ENCODE assay signal across 2 cellular contexts in the genomic region with DNA sequence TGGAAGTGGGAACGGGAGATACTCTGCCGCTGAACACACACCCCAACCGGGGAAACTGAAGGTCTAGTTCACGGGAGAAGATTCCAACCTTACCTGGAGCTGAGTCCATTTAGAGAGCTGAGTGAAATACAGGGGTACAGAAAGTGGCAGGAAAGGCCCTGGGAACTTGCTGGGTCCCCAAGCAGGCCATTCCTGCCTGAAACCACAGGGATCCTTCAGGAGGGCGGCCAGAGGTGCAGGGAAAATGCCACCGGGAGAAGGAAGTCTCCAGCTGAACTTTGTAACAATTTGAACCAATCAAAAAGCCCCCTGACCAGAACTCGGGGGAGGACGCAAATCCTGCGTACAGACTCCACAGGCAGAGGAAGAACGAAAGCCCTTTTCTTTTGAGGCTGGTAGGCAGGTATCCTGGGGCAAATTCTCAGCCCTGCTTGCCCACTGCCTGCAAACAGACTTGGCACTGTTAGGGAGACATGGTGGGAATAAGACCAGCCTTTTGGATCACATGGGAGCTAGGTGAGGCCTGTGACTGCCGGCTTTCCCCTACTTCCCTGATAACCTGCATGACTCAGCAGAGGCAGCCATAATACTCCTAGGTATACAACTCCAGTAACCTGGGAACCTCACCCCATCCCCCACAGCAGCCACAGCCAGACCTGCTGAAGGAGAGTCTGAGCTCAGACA.
TF ChIP-seq lines count a peak whose summit lies in the region.

No MANE protein-coding gene starts in this region.

TF ChIP-seq in HepG2, 621 proteins besides CTCF, POLR2A, EP300 and RAD21:
- TF ChIP-seq RCOR2 (CRISPR knock-in tag; IDR thresholded peaks at IDR 0.05) (no peak), ZBTB42 (CRISPR knock-in tag; IDR thresholded peaks at IDR 0.05) (no peak), STAG1 (CRISPR knock-in tag; IDR thresholded peaks at IDR 0.05) (no peak), FOSL1 (CRISPR knock-in tag; IDR thresholded peaks at IDR 0.05; ENCODE audit: borderline replicate concordance) (0 out of 2 replicates have a peak, but pooled peaks have one; percentile 5), ZNF766 (CRISPR knock-in tag; IDR thresholded peaks at IDR 0.05; ENCODE audit: borderline replicate concordance) (no peak), ZNF570 (CRISPR knock-in tag; IDR thresholded peaks at IDR 0.05; ENCODE audit: borderline replicate concordance) (no peak), U2AF1 (optimal IDR thresholded peaks at IDR 0.05; ENCODE audit: low read depth, low read length) (no peak), CBX5 (CRISPR knock-in tag; IDR thresholded peaks at IDR 0.05; ENCODE audit: borderline replicate concordance) (no peak), NFE2L2 (IDR thresholded peaks at IDR 0.05; ENCODE audit: low read length) (peak; percentile 54; the same call in 1 of the 2 replicates), PITX1 (CRISPR knock-in tag; IDR thresholded peaks at IDR 0.05) (0 out of 2 replicates have a peak, but pooled peaks have one; percentile 24), FOSL2 (CRISPR knock-in tag; IDR thresholded peaks at IDR 0.05) (peak; percentile 53; the same call in 1 of the 2 replicates)
- TF ChIP-seq, protein P1, sequence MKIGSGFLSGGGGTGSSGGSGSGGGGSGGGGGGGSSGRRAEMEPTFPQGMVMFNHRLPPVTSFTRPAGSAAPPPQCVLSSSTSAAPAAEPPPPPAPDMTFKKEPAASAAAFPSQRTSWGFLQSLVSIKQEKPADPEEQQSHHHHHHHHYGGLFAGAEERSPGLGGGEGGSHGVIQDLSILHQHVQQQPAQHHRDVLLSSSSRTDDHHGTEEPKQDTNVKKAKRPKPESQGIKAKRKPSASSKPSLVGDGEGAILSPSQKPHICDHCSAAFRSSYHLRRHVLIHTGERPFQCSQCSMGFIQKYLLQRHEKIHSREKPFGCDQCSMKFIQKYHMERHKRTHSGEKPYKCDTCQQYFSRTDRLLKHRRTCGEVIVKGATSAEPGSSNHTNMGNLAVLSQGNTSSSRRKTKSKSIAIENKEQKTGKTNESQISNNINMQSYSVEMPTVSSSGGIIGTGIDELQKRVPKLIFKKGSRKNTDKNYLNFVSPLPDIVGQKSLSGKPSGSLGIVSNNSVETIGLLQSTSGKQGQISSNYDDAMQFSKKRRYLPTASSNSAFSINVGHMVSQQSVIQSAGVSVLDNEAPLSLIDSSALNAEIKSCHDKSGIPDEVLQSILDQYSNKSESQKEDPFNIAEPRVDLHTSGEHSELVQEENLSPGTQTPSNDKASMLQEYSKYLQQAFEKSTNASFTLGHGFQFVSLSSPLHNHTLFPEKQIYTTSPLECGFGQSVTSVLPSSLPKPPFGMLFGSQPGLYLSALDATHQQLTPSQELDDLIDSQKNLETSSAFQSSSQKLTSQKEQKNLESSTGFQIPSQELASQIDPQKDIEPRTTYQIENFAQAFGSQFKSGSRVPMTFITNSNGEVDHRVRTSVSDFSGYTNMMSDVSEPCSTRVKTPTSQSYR (CRISPR knock-in tag; IDR thresholded peaks at IDR 0.05; ENCODE audit: borderline replicate concordance), result peak; percentile 44; the same call in 1 of the 2 replicates
- TF ChIP-seq, protein P2, sequence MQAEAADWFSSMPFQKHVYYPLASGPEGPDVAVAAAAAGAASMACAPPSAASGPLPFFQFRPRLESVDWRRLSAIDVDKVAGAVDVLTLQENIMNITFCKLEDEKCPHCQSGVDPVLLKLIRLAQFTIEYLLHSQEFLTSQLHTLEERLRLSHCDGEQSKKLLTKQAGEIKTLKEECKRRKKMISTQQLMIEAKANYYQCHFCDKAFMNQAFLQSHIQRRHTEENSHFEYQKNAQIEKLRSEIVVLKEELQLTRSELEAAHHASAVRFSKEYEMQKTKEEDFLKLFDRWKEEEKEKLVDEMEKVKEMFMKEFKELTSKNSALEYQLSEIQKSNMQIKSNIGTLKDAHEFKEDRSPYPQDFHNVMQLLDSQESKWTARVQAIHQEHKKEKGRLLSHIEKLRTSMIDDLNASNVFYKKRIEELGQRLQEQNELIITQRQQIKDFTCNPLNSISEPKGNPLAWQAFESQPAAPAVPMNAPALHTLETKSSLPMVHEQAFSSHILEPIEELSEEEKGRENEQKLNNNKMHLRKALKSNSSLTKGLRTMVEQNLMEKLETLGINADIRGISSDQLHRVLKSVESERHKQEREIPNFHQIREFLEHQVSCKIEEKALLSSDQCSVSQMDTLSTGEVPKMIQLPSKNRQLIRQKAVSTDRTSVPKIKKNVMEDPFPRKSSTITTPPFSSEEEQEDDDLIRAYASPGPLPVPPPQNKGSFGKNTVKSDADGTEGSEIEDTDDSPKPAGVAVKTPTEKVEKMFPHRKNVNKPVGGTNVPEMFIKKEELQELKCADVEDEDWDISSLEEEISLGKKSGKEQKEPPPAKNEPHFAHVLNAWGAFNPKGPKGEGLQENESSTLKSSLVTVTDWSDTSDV (CRISPR knock-in tag; IDR thresholded peaks at IDR 0.05), result no peak

TF ChIP-seq in K562, 482 proteins besides CTCF, POLR2A, EP300 and RAD21:
- TF ChIP-seq FOXM1 (IDR thresholded peaks at IDR 0.05; ENCODE audit: low read depth), result no peak
- no peak for TF ChIP-seq FOXM1 (CRISPR knock-in tag; IDR thresholded peaks at IDR 0.05; ENCODE audit: low read depth)
- TF ChIP-seq, protein P3, sequence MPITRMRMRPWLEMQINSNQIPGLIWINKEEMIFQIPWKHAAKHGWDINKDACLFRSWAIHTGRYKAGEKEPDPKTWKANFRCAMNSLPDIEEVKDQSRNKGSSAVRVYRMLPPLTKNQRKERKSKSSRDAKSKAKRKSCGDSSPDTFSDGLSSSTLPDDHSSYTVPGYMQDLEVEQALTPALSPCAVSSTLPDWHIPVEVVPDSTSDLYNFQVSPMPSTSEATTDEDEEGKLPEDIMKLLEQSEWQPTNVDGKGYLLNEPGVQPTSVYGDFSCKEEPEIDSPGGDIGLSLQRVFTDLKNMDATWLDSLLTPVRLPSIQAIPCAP (CRISPR knock-in tag; IDR thresholded peaks at IDR 0.05; ENCODE audit: borderline replicate concordance), result no peak
- TF ChIP-seq, protein P4, sequence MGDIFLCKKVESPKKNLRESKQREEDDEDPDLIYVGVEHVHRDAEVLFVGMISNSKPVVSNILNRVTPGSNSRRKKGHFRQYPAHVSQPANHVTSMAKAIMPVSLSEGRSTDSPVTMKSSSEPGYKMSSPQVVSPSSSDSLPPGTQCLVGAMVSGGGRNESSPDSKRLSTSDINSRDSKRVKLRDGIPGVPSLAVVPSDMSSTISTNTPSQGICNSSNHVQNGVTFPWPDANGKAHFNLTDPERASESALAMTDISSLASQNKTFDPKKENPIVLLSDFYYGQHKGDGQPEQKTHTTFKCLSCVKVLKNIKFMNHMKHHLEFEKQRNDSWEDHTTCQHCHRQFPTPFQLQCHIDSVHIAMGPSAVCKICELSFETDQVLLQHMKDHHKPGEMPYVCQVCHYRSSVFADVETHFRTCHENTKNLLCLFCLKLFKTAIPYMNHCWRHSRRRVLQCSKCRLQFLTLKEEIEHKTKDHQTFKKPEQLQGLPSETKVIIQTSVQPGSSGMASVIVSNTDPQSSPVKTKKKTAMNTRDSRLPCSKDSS (IDR thresholded peaks at IDR 0.05; ENCODE audit: low read depth, partially characterized antibody), result no peak
- TF ChIP-seq SMAD4 (CRISPR knock-in tag; conservative IDR thresholded peaks at IDR 0.05), result no peak
- no peak for TF ChIP-seq PTTG1 (tag; IDR thresholded peaks at IDR 0.05; ENCODE audit: low read depth)
- TF ChIP-seq E2F3 (CRISPR knock-in tag; IDR thresholded peaks at IDR 0.05), result no peak
- no peak for TF ChIP-seq SMARCA4 (IDR thresholded peaks at IDR 0.05)
- TF ChIP-seq ELF2 (CRISPR knock-in tag; IDR thresholded peaks at IDR 0.05), result no peak
